11 cellular contexts compared by ENCODE assay signal in genomic region chr15:85751731-85752421, GRCh38. TPM values are rescaled to one million over a fixed set of nuclear protein-coding genes. Genes with fewer than 3 reads are reported as not detected.
DNase-seq lines count a peak whose midpoint lies in the region; ATAC-seq and TF ChIP-seq lines count a peak whose summit lies in the region.
"Had no signal": no experiment of that assay in that cellular context is flagged by ENCODE, and none has a peak within 500 bp of the region (broad histone marks: within the 10 kb centered on the region; RNA-seq: fewer than 3 reads in every experiment).

No MANE protein-coding gene starts in this region.

- H3K36me3 Mint-ChIP-seq in activated T-cell treated with anti-CD3 and anti-CD28 coated beads, Interleukin-2, amount 50 U/mL, for 24 hours (ENCODE audit: low read depth): peaks cover 28% of the 10 kb centered on the region
- peaks cover 0 to 23% (median 0%) of the 10 kb centered on the region in 3 donors for H3K36me3 Mint-ChIP-seq in naive thymus-derived CD8-positive, alpha-beta T cell
- H3K36me3 Mint-ChIP-seq in endothelial cell (ENCODE audit: low read depth, unreplicated experiment): peaks cover 27% of the 10 kb centered on the region

- no peak for TF ChIP-seq EP300 in esophagus muscularis mucosa (IDR thresholded peaks at IDR 0.05)

- WGBS in esophagus muscularis mucosa: 71% methylated on average over 17 of the region's 21 CpGs

- H3K27me3 ChIP-seq in esophagus muscularis mucosa (no peaks in the 10 kb centered on the region), tibial artery (no peaks in the 10 kb centered on the region)

- no peaks in the 10 kb centered on the region for H3K27me3 Mint-ChIP-seq in activated T-cell treated with anti-CD3 and anti-CD28 coated beads, Interleukin-2, amount 50 U/mL, for 24 hours
- H3K27me3 Mint-ChIP-seq in naive thymus-derived CD8-positive, alpha-beta T cell: no peaks in the 10 kb centered on the region
- peaks cover 29% of the 10 kb centered on the region for H3K27me3 Mint-ChIP-seq in endothelial cell (ENCODE audit: unreplicated experiment)

- peak overlapping the region; percentile 76 for H3K27ac Mint-ChIP-seq in activated T-cell treated with anti-CD3 and anti-CD28 coated beads, Interleukin-2, amount 50 U/mL, for 24 hours
- H3K27ac Mint-ChIP-seq in naive thymus-derived CD8-positive, alpha-beta T cell: peak overlapping the region in 9 of 10 donors; percentile 23 to 91 (median 80)
- no peak overlapping the region for H3K27ac Mint-ChIP-seq in endothelial cell (ENCODE audit: unreplicated experiment)

- no peak for ATAC-seq in naive thymus-derived CD8-positive, alpha-beta T cell
- ATAC-seq in GM18519 (IDR thresholded peaks at IDR 0.05; ENCODE audit: low FRiP score, unreplicated experiment): no peak

- TF ChIP-seq POLR2A in esophagus muscularis mucosa (IDR thresholded peaks at IDR 0.05; ENCODE audit: low read depth): no peak

- H3K36me3 ChIP-seq in esophagus muscularis mucosa (peaks cover 6 to 21% (median 20%) of the 10 kb centered on the region in 4 donors), tibial artery (peaks cover 5 to 16% (median 6%) of the 10 kb centered on the region in 3 donors)

- peak overlapping the region; percentile 78 to 85 (median 81) for H3K27ac ChIP-seq in esophagus muscularis mucosa (replicated peaks in 1 of 4)
- H3K27ac ChIP-seq in tibial artery: peak overlapping the region; percentile 73 to 74

- TF ChIP-seq CTCF in esophagus muscularis mucosa (IDR thresholded peaks at IDR 0.05) (no peak), tibial artery (IDR thresholded peaks at IDR 0.05) (no peak), endothelial cell (IDR thresholded peaks at IDR 0.05; ENCODE audit: unreplicated experiment) (no peak)

- no peak overlapping the region for H3K4me3 ChIP-seq in esophagus muscularis mucosa
- H3K4me3 ChIP-seq in tibial artery: no peak overlapping the region

- H3K4me1 ChIP-seq in esophagus muscularis mucosa (peaks cover 56 to 82% (median 73%) of the 10 kb centered on the region in 4 donors), tibial artery (peaks cover 0 to 55% (median 39%) of the 10 kb centered on the region in 4 donors)

- intact Hi-C loops in esophagus muscularis mucosa (cut with DNase I): no loop called here
- intact Hi-C loops in tibial artery (cut with DNase I; ENCODE audit: low total_unique reads): loop anchor here (5.0 kb wide), 1 partner anchor 35 kb away; no protein-coding TSS in a partner anchor

- no peak for DNase-seq in activated T-cell treated with anti-CD3 and anti-CD28 coated beads, Interleukin-2, amount 50 U/mL, for 24 hours
- DNase-seq in activated T-cell treated with anti-CD3 and anti-CD28 coated beads for 4 hours: no peak
- DNase-seq in esophagus muscularis mucosa (ENCODE audit: extremely low spot score): no peak
- DNase-seq in naive thymus-derived CD8-positive, alpha-beta T cell: no peak
- peak in 1 of 2 donors; percentile 67 for DNase-seq in tibial artery
- DNase-seq in endothelial cell (ENCODE audit: low spot score): no peak
- no peak for DNase-seq in dedifferentiated amniotic fluid mesenchymal stem cell (ENCODE audit: extremely low spot score)
- DNase-seq: activated CD4-positive, alpha-beta T cell treated with anti-CD3 and anti-CD28 coated beads, Interleukin-2, amount 50 U/mL, for 4 hours; foreskin melanocyte; SIG-M5 had no signal

- H3K9me3 Mint-ChIP-seq in activated T-cell treated with anti-CD3 and anti-CD28 coated beads, Interleukin-2, amount 50 U/mL, for 24 hours: no peaks in the 10 kb centered on the region
- H3K9me3 Mint-ChIP-seq in naive thymus-derived CD8-positive, alpha-beta T cell: no peaks in the 10 kb centered on the region
- H3K9me3 Mint-ChIP-seq in endothelial cell (ENCODE audit: unreplicated experiment): no peaks in the 10 kb centered on the region

- no peak overlapping the region for H3K4me3 Mint-ChIP-seq in activated T-cell treated with anti-CD3 and anti-CD28 coated beads, Interleukin-2, amount 50 U/mL, for 24 hours
- peak overlapping the region in 5 of 10 donors; percentile 18 to 61 (median 27) for H3K4me3 Mint-ChIP-seq in naive thymus-derived CD8-positive, alpha-beta T cell
- no peak overlapping the region for H3K4me3 Mint-ChIP-seq in endothelial cell (ENCODE audit: unreplicated experiment)

- H3K9me3 ChIP-seq in esophagus muscularis mucosa (no peaks in the 10 kb centered on the region), tibial artery (no peaks in the 10 kb centered on the region)

- H3K4me1 Mint-ChIP-seq in activated T-cell treated with anti-CD3 and anti-CD28 coated beads, Interleukin-2, amount 50 U/mL, for 24 hours (ENCODE audit: low read depth): peaks cover 33% of the 10 kb centered on the region
- H3K4me1 Mint-ChIP-seq in naive thymus-derived CD8-positive, alpha-beta T cell: peaks cover 20 to 45% (median 36%) of the 10 kb centered on the region in 4 donors
- H3K4me1 Mint-ChIP-seq in endothelial cell (ENCODE audit: unreplicated experiment): peaks cover 48% of the 10 kb centered on the region

- POLR2A ChIA-PET in naive thymus-derived CD8-positive, alpha-beta T cell (lab: Charles Lee): interaction anchor here (1.1 kb wide), 1 partner anchor 34 kb away, joined by 3 read pairs; no protein-coding TSS in a partner anchor

RNA-seq across cellular contexts. Expression of gene KLHL25, which starts 42.8 kb away (rescaled TPM):
- 10 to 100 TPM; 10.8 to 24.4 (median 12.0) TPM for total RNA-seq in esophagus muscularis mucosa
- 1 to 10 TPM; 7.5 TPM for total RNA-seq in naive thymus-derived CD8-positive, alpha-beta T cell
- 1 to 10 TPM; 1.0 to 1.8 (median 1.4) TPM for polyA plus RNA-seq in naive thymus-derived CD8-positive, alpha-beta T cell
- 7.4 TPM for total RNA-seq in endothelial cell (ENCODE audit: unreplicated experiment)
